In genomic region chr14:100152091-100152490, GRCh38 we compare ENCODE assay signal across 1 cellular context.
TF ChIP-seq lines count a peak whose summit lies in the region.

No MANE protein-coding gene starts in this region.

TF ChIP-seq in H1, 55 proteins besides CTCF, POLR2A, EP300 and RAD21 (continued from another document):
- TF ChIP-seq, protein P1, sequence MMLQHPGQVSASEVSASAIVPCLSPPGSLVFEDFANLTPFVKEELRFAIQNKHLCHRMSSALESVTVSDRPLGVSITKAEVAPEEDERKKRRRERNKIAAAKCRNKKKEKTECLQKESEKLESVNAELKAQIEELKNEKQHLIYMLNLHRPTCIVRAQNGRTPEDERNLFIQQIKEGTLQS (IDR thresholded peaks at IDR 0.05; ENCODE audit: insufficient read depth, low read depth, low read length): no peak
